In genomic region chr2:31300309-31300708, GRCh38 we compare ENCODE assay signal across 23 cellular contexts.
DNase-seq lines count a peak whose midpoint lies in the region; ATAC-seq and TF ChIP-seq lines count a peak whose summit lies in the region.
"Had no signal": no experiment of that assay in that cellular context is flagged by ENCODE, and none has a peak within 500 bp of the region (broad histone marks: within the 10 kb centered on the region; RNA-seq: fewer than 3 reads in every experiment).

No MANE protein-coding gene starts in this region.

- H3K27ac ChIP-seq in right atrium auricular region (no peak overlapping the region), right cardiac atrium (ENCODE audit: low read length) (no peak overlapping the region), GM23338 (ENCODE audit: low read depth) (no peak overlapping the region), iPS-20b (ENCODE audit: low read length) (no peak overlapping the region)
- H3K27ac ChIP-seq: A549 had no signal

- H3K4me3 ChIP-seq in right atrium auricular region, result no peak overlapping the region
- H3K4me3 ChIP-seq in right cardiac atrium (ENCODE audit: low read length), result no peak overlapping the region
- no peak overlapping the region for H3K4me3 ChIP-seq in GM23338
- H3K4me3 ChIP-seq in iPS-20b (ENCODE audit: low read length), result 0 out of 2 replicates have a peak overlapping the region, but pooled peaks have one; percentile 20
- H3K4me3 ChIP-seq: A549, GM12878 had no signal

- H3K27ac Mint-ChIP-seq in GM23338 (no peak overlapping the region), osteocyte (ENCODE audit: unreplicated experiment) (no peak overlapping the region), glutamatergic neuron (ENCODE audit: unreplicated experiment) (no peak overlapping the region)
- H3K27ac Mint-ChIP-seq: CD4-positive, alpha-beta memory T cell had no signal

- ATAC-seq in right cardiac atrium (no peak), GM23338 (no peak)
- ATAC-seq: A549, GM12878, HCT116 had no signal

- H3K9me3 ChIP-seq in right atrium auricular region (no peaks in the 10 kb centered on the region), right cardiac atrium (ENCODE audit: control insufficient read depth, low read length) (no peaks in the 10 kb centered on the region), iPS-20b (ENCODE audit: insufficient read depth, low read depth, low read length) (no peaks in the 10 kb centered on the region)
- H3K9me3 ChIP-seq: A549, BE2C had no signal

- H3K9me3 Mint-ChIP-seq in GM23338 (no peaks in the 10 kb centered on the region), osteocyte (ENCODE audit: unreplicated experiment) (no peaks in the 10 kb centered on the region), glutamatergic neuron (ENCODE audit: unreplicated experiment) (no peaks in the 10 kb centered on the region)
- H3K9me3 Mint-ChIP-seq: CD4-positive, alpha-beta memory T cell; H9 had no signal

- no peaks in the 10 kb centered on the region for H3K36me3 Mint-ChIP-seq in GM23338 (ENCODE audit: low read depth)
- no peaks in the 10 kb centered on the region for H3K36me3 Mint-ChIP-seq in osteocyte (ENCODE audit: unreplicated experiment)
- H3K36me3 Mint-ChIP-seq in glutamatergic neuron (ENCODE audit: unreplicated experiment), result no peaks in the 10 kb centered on the region
- H3K36me3 Mint-ChIP-seq: CD4-positive, alpha-beta memory T cell had no signal

- peaks cover 22% of the 10 kb centered on the region for H3K4me1 Mint-ChIP-seq in GM23338
- H3K4me1 Mint-ChIP-seq in osteocyte (ENCODE audit: unreplicated experiment), result peaks cover 40% of the 10 kb centered on the region
- H3K4me1 Mint-ChIP-seq in glutamatergic neuron (ENCODE audit: low read depth, unreplicated experiment), result peaks cover 5% of the 10 kb centered on the region
- H3K4me1 Mint-ChIP-seq: CD4-positive, alpha-beta memory T cell had no signal

- no peak for TF ChIP-seq CTCF in right atrium auricular region (IDR thresholded peaks at IDR 0.05)
- TF ChIP-seq CTCF in GM23338 (conservative IDR thresholded peaks at IDR 0.05; ENCODE audit: low read depth in 2 of 2), result no peak
- no peak for TF ChIP-seq CTCF in osteocyte (IDR thresholded peaks at IDR 0.05)
- TF ChIP-seq CTCF in glutamatergic neuron (IDR thresholded peaks at IDR 0.05; ENCODE audit: partially characterized antibody, unreplicated experiment), result no peak

- peak overlapping the region; percentile 31; the same call in 1 of the 2 replicates for H3K4me2 ChIP-seq in GM23338
- H3K4me2 ChIP-seq: A549 had no signal

- DNase-seq in right atrium auricular region (ENCODE audit: low spot score) (peak; percentile 9), right cardiac atrium (no peak), GM23338 (ENCODE audit: low spot score) (no peak), osteocyte (ENCODE audit: extremely low spot score, unreplicated experiment) (no peak), DMS114 treated with DMSO at 0.1 percent for 48 hours (lab: John Stamatoyannopoulos, UW; ENCODE audit: unreplicated experiment) (no peak), glutamatergic neuron (no peak)
- DNase-seq: 8988T; ACHN; AML-193; BE2C; C1 segment of cervical spinal cord; Calu3; CD4-positive, alpha-beta memory T cell; COR-L47; DMS153; DND-41; EL; GDM1; H9 had no signal

- H3K27me3 Mint-ChIP-seq in GM23338 (ENCODE audit: insufficient read depth, low read depth, poor library complexity) (peaks cover 6% of the 10 kb centered on the region), osteocyte (ENCODE audit: unreplicated experiment) (no peaks in the 10 kb centered on the region), glutamatergic neuron (ENCODE audit: unreplicated experiment) (peaks cover 1% of the 10 kb centered on the region)

- peaks cover 3% of the 10 kb centered on the region; the same call in 1 of the 2 replicates for H3K9me2 ChIP-seq in GM23338 (ENCODE audit: insufficient read depth)

- H3K9ac ChIP-seq in iPS-20b (ENCODE audit: low read depth, low read length), result no peak overlapping the region

- no peak overlapping the region for H2AFZ ChIP-seq in GM23338

- H3K4me1 ChIP-seq in right atrium auricular region (peaks cover 0 to 45% of the 10 kb centered on the region in 2 donors), right cardiac atrium (ENCODE audit: control insufficient read depth, insufficient read depth, low read length) (peaks cover 17% of the 10 kb centered on the region), GM23338 (ENCODE audit: insufficient read depth) (peaks cover 11% of the 10 kb centered on the region), iPS-20b (ENCODE audit: insufficient read depth, low read length) (peaks cover 13% of the 10 kb centered on the region; the same call in 1 of the 2 replicates)
- H3K4me1 ChIP-seq: BE2C had no signal

- H3K27me3 ChIP-seq in right atrium auricular region (no peaks in the 10 kb centered on the region), right cardiac atrium (ENCODE audit: control insufficient read depth, insufficient read depth) (no peaks in the 10 kb centered on the region), GM23338 (ENCODE audit: insufficient read depth) (no peaks in the 10 kb centered on the region), iPS-20b (ENCODE audit: insufficient read depth, low read length) (no peaks in the 10 kb centered on the region)
- H3K27me3 ChIP-seq: BE2C had no signal

- H3F3A ChIP-seq in GM23338 (replicated peaks; ENCODE audit: low read depth), result no peaks in the 10 kb centered on the region

- H3K4me3 Mint-ChIP-seq in GM23338 (no peak overlapping the region; the same call in 2 of the 3 replicates), osteocyte (ENCODE audit: unreplicated experiment) (no peak overlapping the region), glutamatergic neuron (ENCODE audit: unreplicated experiment) (no peak overlapping the region)
- H3K4me3 Mint-ChIP-seq: CD4-positive, alpha-beta memory T cell; H9 had no signal

- H4K20me1 ChIP-seq in GM23338 (replicated peaks; ENCODE audit: insufficient read depth), result no peaks in the 10 kb centered on the region; the same call in 1 of the 2 replicates

- H3K79me2 ChIP-seq in GM23338 (replicated peaks; ENCODE audit: insufficient read depth), result no peaks in the 10 kb centered on the region

- intact Hi-C loops in right cardiac atrium (cut with DNase I), result no loop called here

- H3K36me3 ChIP-seq in right atrium auricular region (no peaks in the 10 kb centered on the region), GM23338 (ENCODE audit: insufficient read depth) (no peaks in the 10 kb centered on the region), iPS-20b (ENCODE audit: insufficient read depth, low read depth, low read length) (no peaks in the 10 kb centered on the region)
- H3K36me3 ChIP-seq: BE2C had no signal

TF ChIP-seq in GM23338, 12 proteins besides CTCF, POLR2A, EP300 and RAD21 (continues in another document):
- no peak for TF ChIP-seq ETS1 (IDR thresholded peaks at IDR 0.05)
- no peak for TF ChIP-seq POLR2AphosphoS5 (IDR thresholded peaks at IDR 0.05; ENCODE audit: low read depth)
- TF ChIP-seq ZNF114 (CRISPR knock-in tag; IDR thresholded peaks at IDR 0.05), result no peak
- no peak for TF ChIP-seq REST (IDR thresholded peaks at IDR 0.05; ENCODE audit: unreplicated experiment)
- TF ChIP-seq STAT1 (IDR thresholded peaks at IDR 0.05; ENCODE audit: unreplicated experiment), result no peak
- no peak for TF ChIP-seq NANOG (IDR thresholded peaks at IDR 0.05; ENCODE audit: borderline replicate concordance)
- no peak for TF ChIP-seq EZH2 (IDR thresholded peaks at IDR 0.05; ENCODE audit: low read depth, unreplicated experiment)
- TF ChIP-seq JUNB (IDR thresholded peaks at IDR 0.05; ENCODE audit: unreplicated experiment), result no peak
- no peak for TF ChIP-seq EZH2phosphoT487 (IDR thresholded peaks at IDR 0.05; ENCODE audit: unreplicated experiment)
- TF ChIP-seq CREB1 (CRISPR knock-in tag; IDR thresholded peaks at IDR 0.05; ENCODE audit: low read depth), result no peak
- no peak for TF ChIP-seq ZNF331 (CRISPR knock-in tag; IDR thresholded peaks at IDR 0.05; ENCODE audit: low read depth)
